Comparison of ENCODE assay signal across 27 cellular contexts in genomic region chr9:71878327-71879274, GRCh38.
"Had no signal": no experiment of that assay in that cellular context is flagged by ENCODE, and none has a peak within 500 bp of the region (broad histone marks: within the 10 kb centered on the region; RNA-seq: fewer than 3 reads in every experiment).

No MANE protein-coding gene starts in this region.

- H3K27me3 Mint-ChIP-seq: activated naive CD8-positive, alpha-beta T cell treated with anti-CD3 and anti-CD28 coated beads for 36 hours; brain; dendritic cell treated with granulocyte-macrophage colony-stimulating factor and Interleukin-4, amounts not matched to agents 40 ng/mL and 50 ng/mL, for 4 days; progenitor cell of endocrine pancreas; stimulated activated naive B cell treated with anti-CD40 and anti-IgM and Interleukin-4, amounts not matched to agents 10 μg/mL and 1 μg/mL and 100 μg/mL, for 72 hours had no signal

- H3K27ac Mint-ChIP-seq: activated naive CD8-positive, alpha-beta T cell treated with anti-CD3 and anti-CD28 coated beads for 36 hours; activated T-cell treated with anti-CD3 and anti-CD28 coated beads, Interleukin-2, amount 50 U/mL, for 72 hours; brain; dendritic cell treated with granulocyte-macrophage colony-stimulating factor and Interleukin-4, amounts not matched to agents 40 ng/mL and 50 ng/mL, for 4 days; endodermal cell; progenitor cell of endocrine pancreas had no signal

- ATAC-seq: activated T-cell treated with anti-CD3 and anti-CD28 coated beads, Interleukin-2, amount 50 U/mL, for 72 hours; esophagus mucosa; left colon; stimulated activated naive B cell treated with anti-CD40 and anti-IgM and Interleukin-4, amounts not matched to agents 10 μg/mL and 1 μg/mL and 100 μg/mL, for 72 hours had no signal

- H3K27ac ChIP-seq: adrenal gland, ascending aorta, ovary, stomach, suprapubic skin, transverse colon had no signal

- H3K4me3 ChIP-seq: adrenal gland, ascending aorta, ovary, stomach, suprapubic skin, transverse colon had no signal

- DNase-seq: activated CD4-positive, alpha-beta T cell treated with anti-CD3 and anti-CD28 coated beads for 4 hours; activated CD4-positive, alpha-beta T cell treated with anti-CD3 and anti-CD28 coated beads, Interleukin-2, amount 50 U/mL, for 4 hours; activated effector memory CD4-positive, alpha-beta T cell treated with Interleukin-2 at 50 U/mL for 16 hours; activated naive CD4-positive, alpha-beta T cell treated with Interleukin-2 at 50 U/mL for 16 hours; activated naive CD8-positive, alpha-beta T cell treated with anti-CD3 and anti-CD28 coated beads for 36 hours; activated T-cell treated with anti-CD3 and anti-CD28 coated beads for 4 hours; activated T-cell treated with anti-CD3 and anti-CD28 coated beads, Interleukin-2, amount 50 U/mL, for 72 hours; adrenal gland; endodermal cell; foreskin fibroblast; head of caudate nucleus; hippocampal formation; kidney; left colon; mammary epithelial cell; ovary; stimulated activated CD4-positive, alpha-beta T cell treated with anti-CD3 and anti-CD28 coated beads, Interleukin-15, amount 100 ng/mL, for 24 hours; stimulated activated CD4-positive, alpha-beta T cell treated with anti-CD3 and anti-CD28 coated beads, Interleukin-2, amount 100 ng/mL, for 24 hours; stimulated activated naive B cell treated with anti-CD40 and anti-IgM and Interleukin-4, amounts not matched to agents 10 μg/mL and 1 μg/mL and 100 μg/mL, for 72 hours; stomach; transverse colon had no signal

- H3K27me3 ChIP-seq: adrenal gland, ascending aorta, ovary, stomach, suprapubic skin, transverse colon had no signal

- H3K9me3 ChIP-seq: ovary had no signal

- H3K4me1 ChIP-seq: adrenal gland, ascending aorta, stomach, suprapubic skin, transverse colon had no signal

- H3K4me1 Mint-ChIP-seq: brain had no signal

- H3K4me3 Mint-ChIP-seq: activated naive CD8-positive, alpha-beta T cell treated with anti-CD3 and anti-CD28 coated beads for 36 hours; activated T-cell treated with anti-CD3 and anti-CD28 coated beads, Interleukin-2, amount 50 U/mL, for 72 hours; brain; dendritic cell treated with granulocyte-macrophage colony-stimulating factor and Interleukin-4, amounts not matched to agents 40 ng/mL and 50 ng/mL, for 4 days; endodermal cell; stimulated activated naive B cell treated with anti-CD40 and anti-IgM and Interleukin-4, amounts not matched to agents 10 μg/mL and 1 μg/mL and 100 μg/mL, for 72 hours had no signal

- H3K36me3 ChIP-seq: adrenal gland, ovary had no signal
